In genomic region chr2:227406177-227407031, GRCh38 we compare ENCODE assay signal across 8 cellular contexts. TPM values are rescaled to one million over a fixed set of nuclear protein-coding genes. Genes with fewer than 3 reads are reported as not detected.
DNase-seq lines count a peak whose midpoint lies in the region; ATAC-seq and TF ChIP-seq lines count a peak whose summit lies in the region.

No MANE protein-coding gene starts in this region.

- 18% methylated on average over 7 of the region's 7 CpGs for WGBS in hepatocyte (ENCODE audit: low lambda C conversion rate, missing lambda C conversion rate)

- no peaks in the 10 kb centered on the region for H3K9me2 ChIP-seq in hepatocyte (replicated peaks; ENCODE audit: insufficient read depth)

- peak; percentile 53 for DNase-seq in activated naive CD4-positive, alpha-beta T cell treated with anti-CD3 and anti-CD28 coated beads for 36 hours
- DNase-seq in activated naive CD4-positive, alpha-beta T cell treated with anti-CD3 and anti-CD28 coated beads, Interleukin-2, amount 50 U/mL, for 16 hours, result no peak
- peak; percentile 74 for DNase-seq in NCI-H510A (lab: John Stamatoyannopoulos, UW)
- DNase-seq in astrocyte of the hippocampus (ENCODE audit: low read depth, low spot score), result peak; percentile 98
- DNase-seq in hepatocyte (ENCODE audit: low spot score), result peak; percentile 93
- peak; percentile 76 for DNase-seq in retina
- no peak for DNase-seq in stimulated activated naive CD4-positive, alpha-beta T cell treated with Interleukin-2 at 50 U/mL for 16 hours (lab: John Stamatoyannopoulos, UW)

- H3K27me3 ChIP-seq in hepatocyte, result no peaks in the 10 kb centered on the region

- H3K36me3 Mint-ChIP-seq in activated naive CD4-positive, alpha-beta T cell treated with anti-CD3 and anti-CD28 coated beads for 36 hours (ENCODE audit: low read depth), result no peaks in the 10 kb centered on the region

- no peak overlapping the region for H3K4me3 ChIP-seq in hepatocyte

- H2AFZ ChIP-seq in hepatocyte, result no peak overlapping the region

- H3K4me2 ChIP-seq in hepatocyte, result peak overlapping the region; percentile 56

- no peaks in the 10 kb centered on the region for H3K9me3 ChIP-seq in hepatocyte (ENCODE audit: low read depth)

- H3K79me2 ChIP-seq in hepatocyte, result no peaks in the 10 kb centered on the region

- H3K4me3 Mint-ChIP-seq in activated naive CD4-positive, alpha-beta T cell treated with anti-CD3 and anti-CD28 coated beads for 36 hours, result no peak overlapping the region

- H3K9me3 Mint-ChIP-seq in activated naive CD4-positive, alpha-beta T cell treated with anti-CD3 and anti-CD28 coated beads for 36 hours, result no peaks in the 10 kb centered on the region

- no peaks in the 10 kb centered on the region for H4K20me1 ChIP-seq in hepatocyte (ENCODE audit: insufficient read depth, poor library complexity, severe bottlenecking)

- H3K4me1 ChIP-seq in hepatocyte (ENCODE audit: insufficient read depth), result peaks cover 12% of the 10 kb centered on the region

- H3K36me3 ChIP-seq in hepatocyte (replicated peaks; ENCODE audit: insufficient read depth, low read depth), result no peaks in the 10 kb centered on the region

- TF ChIP-seq CTCF in hepatocyte (IDR thresholded peaks at IDR 0.05; ENCODE audit: poor library complexity), result peak; percentile 83

- H3K27me3 Mint-ChIP-seq in activated naive CD4-positive, alpha-beta T cell treated with anti-CD3 and anti-CD28 coated beads for 36 hours (ENCODE audit: low read depth), result no peaks in the 10 kb centered on the region

- peaks cover 71% of the 10 kb centered on the region for H3K4me1 Mint-ChIP-seq in activated naive CD4-positive, alpha-beta T cell treated with anti-CD3 and anti-CD28 coated beads for 36 hours (ENCODE audit: low read depth)

- H3K27ac Mint-ChIP-seq in activated naive CD4-positive, alpha-beta T cell treated with anti-CD3 and anti-CD28 coated beads for 36 hours, result peak overlapping the region; percentile 43

- ATAC-seq in HG03103 (IDR thresholded peaks at IDR 0.05; ENCODE audit: low read depth, unreplicated experiment), result peak; percentile 45

- intact Hi-C loops in activated naive CD4-positive, alpha-beta T cell treated with anti-CD3 and anti-CD28 coated beads for 36 hours (cut with micrococcal nuclease), result loop anchor here (1.0 to 5.0 kb wide), 6 partner anchors 32 to 456 kb away; partner anchors contain the start of gene AGFG1

- peak overlapping the region; percentile 89 for H3K27ac ChIP-seq in hepatocyte

- CTCF ChIA-PET in activated naive CD4-positive, alpha-beta T cell treated with anti-CD3 and anti-CD28 coated beads for 36 hours (lab: Charles Lee), result interaction anchor here (0.7 to 9.2 kb wide), 41 partner anchors 11 to 506 kb away, joined by 3 to 95 read pairs (median 4); partner anchors contain the start of gene AGFG1

RNA-seq across cellular contexts. Expression of gene SCYGR1, which starts 18.7 kb away (rescaled TPM):
- total RNA-seq in activated naive CD4-positive, alpha-beta T cell treated with anti-CD3 and anti-CD28 coated beads for 36 hours, result not detected
- total RNA-seq in hepatocyte, result not detected in 2 replicates
- polyA plus RNA-seq in hepatocyte, result not detected in 2 replicates

RNA-seq across cellular contexts. Expression of gene TM4SF20, which starts 27.3 kb away (rescaled TPM):
- not detected for total RNA-seq in activated naive CD4-positive, alpha-beta T cell treated with anti-CD3 and anti-CD28 coated beads for 36 hours
- 44.6 and 46.6 TPM in 2 replicates for total RNA-seq in hepatocyte
- polyA plus RNA-seq in hepatocyte, result 9.3 and 14.2 TPM in 2 replicates

Comparison
In these comparisons a context has a peak if more than half of its experiments do, and no peak if none do; other contexts are left out.
1. DNase-seq: peak in activated naive CD4-positive, alpha-beta T cell treated with anti-CD3 and anti-CD28 coated beads for 36 hours (single experiment), NCI-H510A (single experiment), astrocyte of the hippocampus (single experiment), hepatocyte (single experiment) and retina (single experiment); none in activated naive CD4-positive, alpha-beta T cell treated with anti-CD3 and anti-CD28 coated beads, Interleukin-2, amount 50 U/mL, for 16 hours (single experiment) and stimulated activated naive CD4-positive, alpha-beta T cell treated with Interleukin-2 at 50 U/mL for 16 hours (single experiment).
2. RNA of gene TM4SF20, which starts 27.3 kb away (total RNA-seq): 44.6 to 46.6 TPM in hepatocyte; not detected in activated naive CD4-positive, alpha-beta T cell treated with anti-CD3 and anti-CD28 coated beads for 36 hours; every median in the first group is over 10 times any median in the second.